ENCODE assay signal across 20 cellular contexts in genomic region chr13:104286566-104287290, GRCh38.
DNase-seq lines count a peak whose midpoint lies in the region; ATAC-seq and TF ChIP-seq lines count a peak whose summit lies in the region.
"Had no signal": no experiment of that assay in that cellular context is flagged by ENCODE, and none has a peak within 500 bp of the region (broad histone marks: within the 10 kb centered on the region; RNA-seq: fewer than 3 reads in every experiment).

No MANE protein-coding gene starts in this region.

- TF ChIP-seq CTCF in RWPE2 (IDR thresholded peaks at IDR 0.05; ENCODE audit: poor library complexity, severe bottlenecking) (no peak), GM20000 (IDR thresholded peaks at IDR 0.05; ENCODE audit: extremely low read depth, missing control alignments) (no peak)

- H3K4me3 Mint-ChIP-seq in activated CD4-positive, alpha-beta memory T cell treated with anti-CD3 and anti-CD28 coated beads for 36 hours, result no peak overlapping the region
- H3K4me3 Mint-ChIP-seq: activated CD8-positive, alpha-beta T cell treated with anti-CD3 and anti-CD28 coated beads for 36 hours; activated naive CD8-positive, alpha-beta T cell; CD4-positive, CD25-positive, alpha-beta regulatory T cell had no signal

- H3K36me3 Mint-ChIP-seq in activated CD4-positive, alpha-beta memory T cell treated with anti-CD3 and anti-CD28 coated beads for 36 hours, result no peaks in the 10 kb centered on the region
- H3K36me3 Mint-ChIP-seq: activated naive CD8-positive, alpha-beta T cell; CD4-positive, CD25-positive, alpha-beta regulatory T cell had no signal

- intact Hi-C loops in activated CD4-positive, alpha-beta memory T cell treated with anti-CD3 and anti-CD28 coated beads for 36 hours (cut with micrococcal nuclease), result no loop called here

- ATAC-seq in RWPE2 (ENCODE audit: low read depth), result peak; percentile 48; the same call in 1 of the 3 replicates
- ATAC-seq in esophagus mucosa, result no peak
- ATAC-seq: activated CD8-positive, alpha-beta T cell treated with anti-CD3 and anti-CD28 coated beads for 36 hours; heart left ventricle; left colon had no signal

- peak overlapping the region in 7 of 11 experiments; percentile 23 to 67 (median 43); a peak in 12 of 22 replicates for H3K4me2 ChIP-seq in BLaER1 treated with 17β-estradiol and CSF1 and Interleukin-3, amounts not matched to agents 10 nM and 100 nM

- H3K4me1 Mint-ChIP-seq in activated CD4-positive, alpha-beta memory T cell treated with anti-CD3 and anti-CD28 coated beads for 36 hours (ENCODE audit: low read depth), result no peaks in the 10 kb centered on the region
- H3K4me1 Mint-ChIP-seq: CD4-positive, CD25-positive, alpha-beta regulatory T cell had no signal

- H3K9me3 ChIP-seq in BLaER1 treated with 17β-estradiol and CSF1 and Interleukin-3, amounts not matched to agents 10 nM and 100 nM (replicated peaks in 1 of 11), result no peaks in the 10 kb centered on the region
- H3K9me3 ChIP-seq in RWPE2 (ENCODE audit: severe bottlenecking), result no peaks in the 10 kb centered on the region
- H3K9me3 ChIP-seq: HAP-1, heart left ventricle had no signal

- no peaks in the 10 kb centered on the region for H3K36me3 ChIP-seq in BLaER1 treated with 17β-estradiol and CSF1 and Interleukin-3, amounts not matched to agents 10 nM and 100 nM
- no peaks in the 10 kb centered on the region for H3K36me3 ChIP-seq in RWPE2 (ENCODE audit: low read depth)
- H3K36me3 ChIP-seq: brain microvascular endothelial cell, HAP-1, heart left ventricle had no signal

- H3K4me3 ChIP-seq in BLaER1 treated with 17β-estradiol and CSF1 and Interleukin-3, amounts not matched to agents 10 nM and 100 nM, result no peak overlapping the region
- H3K4me3 ChIP-seq in RWPE2 (ENCODE audit: severe bottlenecking), result no peak overlapping the region
- H3K4me3 ChIP-seq: HAP-1, heart left ventricle had no signal

- H3K4me1 ChIP-seq in BLaER1 treated with 17β-estradiol and CSF1 and Interleukin-3, amounts not matched to agents 10 nM and 100 nM, result peaks cover 0 to 17% (median 7%) of the 10 kb centered on the region in 10 experiments; a peak in 9 of 20 replicates
- H3K4me1 ChIP-seq in RWPE2 (ENCODE audit: insufficient read depth, poor library complexity, severe bottlenecking), result peaks cover 11% of the 10 kb centered on the region
- H3K4me1 ChIP-seq: HAP-1, heart left ventricle had no signal

- no peak overlapping the region for H3K27ac Mint-ChIP-seq in activated CD4-positive, alpha-beta memory T cell treated with anti-CD3 and anti-CD28 coated beads for 36 hours
- H3K27ac Mint-ChIP-seq: activated CD8-positive, alpha-beta T cell treated with anti-CD3 and anti-CD28 coated beads for 36 hours; activated naive CD8-positive, alpha-beta T cell; CD4-positive, CD25-positive, alpha-beta regulatory T cell had no signal

- H3K9me3 Mint-ChIP-seq in activated CD4-positive, alpha-beta memory T cell treated with anti-CD3 and anti-CD28 coated beads for 36 hours, result peaks cover 3% of the 10 kb centered on the region
- H3K9me3 Mint-ChIP-seq: activated CD8-positive, alpha-beta T cell treated with anti-CD3 and anti-CD28 coated beads for 36 hours had no signal

- no peaks in the 10 kb centered on the region for H3K27me3 ChIP-seq in BLaER1 treated with 17β-estradiol and CSF1 and Interleukin-3, amounts not matched to agents 10 nM and 100 nM
- H3K27me3 ChIP-seq in RWPE2 (ENCODE audit: insufficient read depth, poor library complexity, severe bottlenecking), result no peaks in the 10 kb centered on the region
- H3K27me3 ChIP-seq: brain microvascular endothelial cell, heart left ventricle had no signal

- DNase-seq in NAMALWA (ENCODE audit: low spot score) (peak; percentile 26), RWPE2 (ENCODE audit: low spot score) (no peak), iPS-NIHi7 (ENCODE audit: extremely low spot score) (peak; percentile 33), GM20000 (ENCODE audit: low spot score) (no peak)
- no peak for DNase-seq in stimulated activated CD4-positive, alpha-beta T cell treated with anti-CD3 and anti-CD28 coated beads, Interleukin-2, amount 100 ng/mL, for 24 hours
- no peak for DNase-seq in activated CD4-positive, alpha-beta memory T cell treated with anti-CD3 and anti-CD28 coated beads for 36 hours
- DNase-seq: ACHN; activated CD8-positive, alpha-beta T cell treated with anti-CD3 and anti-CD28 coated beads for 36 hours; activated T-cell treated with anti-CD3 and anti-CD28 coated beads, Interleukin-2, amount 50 U/mL, for 48 hours; brain microvascular endothelial cell; CD4-positive, CD25-positive, alpha-beta regulatory T cell; DMS79 treated with DMSO at 0.1 percent for 48 hours; heart left ventricle; left colon; NCI-H1694 treated with DMSO at 0.1 percent for 48 hours; NCI-H524 treated with DMSO at 0.1 percent for 48 hours had no signal

- H3K9ac ChIP-seq in BLaER1 treated with 17β-estradiol and CSF1 and Interleukin-3, amounts not matched to agents 10 nM and 100 nM, result no peak overlapping the region

- POLR2A ChIA-PET in activated CD4-positive, alpha-beta memory T cell treated with anti-CD3 and anti-CD28 coated beads for 36 hours (lab: Charles Lee), result no interaction called here

- no peak overlapping the region for H3K27ac ChIP-seq in BLaER1 treated with 17β-estradiol and CSF1 and Interleukin-3, amounts not matched to agents 10 nM and 100 nM
- peak overlapping the region; percentile 43 for H3K27ac ChIP-seq in RWPE2 (ENCODE audit: poor library complexity, severe bottlenecking)
- H3K27ac ChIP-seq: brain microvascular endothelial cell, heart left ventricle had no signal

- no peaks in the 10 kb centered on the region for H4K20me1 ChIP-seq in BLaER1 treated with 17β-estradiol and CSF1 and Interleukin-3, amounts not matched to agents 10 nM and 100 nM

- H3K27me3 Mint-ChIP-seq in activated CD4-positive, alpha-beta memory T cell treated with anti-CD3 and anti-CD28 coated beads for 36 hours, result no peaks in the 10 kb centered on the region
- H3K27me3 Mint-ChIP-seq: activated CD8-positive, alpha-beta T cell treated with anti-CD3 and anti-CD28 coated beads for 36 hours; activated naive CD8-positive, alpha-beta T cell; CD4-positive, CD25-positive, alpha-beta regulatory T cell had no signal

- CTCF ChIA-PET in activated CD4-positive, alpha-beta memory T cell treated with anti-CD3 and anti-CD28 coated beads for 36 hours (lab: Charles Lee), result no interaction called here

Comparison
In these comparisons a context has a peak if more than half of its experiments do, and no peak if none do; other contexts are left out.
1. DNase-seq: peak in NAMALWA (single experiment) and iPS-NIHi7 (single experiment); none in RWPE2 (single experiment), GM20000 (single experiment), stimulated activated CD4-positive, alpha-beta T cell treated with anti-CD3 and anti-CD28 coated beads, Interleukin-2, amount 100 ng/mL, for 24 hours (0 of 2) and activated CD4-positive, alpha-beta memory T cell treated with anti-CD3 and anti-CD28 coated beads for 36 hours (single experiment).